In genomic region chr5:66554211-66554610, GRCh38 we compare ENCODE assay signal across 8 cellular contexts. TPM values are rescaled to one million over a fixed set of nuclear protein-coding genes. Genes with fewer than 3 reads are reported as not detected.
A peak's percentile ranks its signal among the peaks of the same experiment; 100 is the strongest.
DNase-seq lines count a peak whose midpoint lies in the region; ATAC-seq and TF ChIP-seq lines count a peak whose summit lies in the region.

No MANE protein-coding gene starts in this region.

- peak overlapping the region; percentile 2; the same call in 1 of the 2 replicates for H3K9ac ChIP-seq in KMS-11
- no peak overlapping the region for H3K9ac ChIP-seq in neural progenitor cell

- H2AFZ ChIP-seq in KMS-11 (ENCODE audit: low read depth): peak overlapping the region; percentile 6; the same call in 1 of the 2 replicates
- no peak overlapping the region for H2AFZ ChIP-seq in neural progenitor cell (replicated peaks)

- TF ChIP-seq CTCF in KMS-11 (conservative IDR thresholded peaks at IDR 0.05; ENCODE audit: low read depth, low read length) (no peak), tibial nerve (IDR thresholded peaks at IDR 0.05) (no peak), neural progenitor cell (IDR thresholded peaks at IDR 0.05) (no peak)

- H3K27me3 ChIP-seq in KMS-11 (ENCODE audit: insufficient read depth, low read depth) (no peaks in the 10 kb centered on the region), tibial nerve (no peaks in the 10 kb centered on the region), neural progenitor cell (no peaks in the 10 kb centered on the region)

- H3K9me3 ChIP-seq in tibial nerve: peaks cover 0 to 8% (median 0%) of the 10 kb centered on the region in 4 donors
- no peaks in the 10 kb centered on the region for H3K9me3 ChIP-seq in neural progenitor cell (ENCODE audit: low read depth)

- TF ChIP-seq EP300 in tibial nerve (IDR thresholded peaks at IDR 0.05): no peak

- POLR2A ChIA-PET in activated naive CD8-positive, alpha-beta T cell treated with anti-CD3 and anti-CD28 coated beads, Interleukin-2, amount 10 ng/mL, durations not matched to agents 7 days and 5 days (lab: Charles Lee): no interaction called here

- H3K79me2 ChIP-seq in KMS-11 (ENCODE audit: insufficient read depth, low read depth) (no peaks in the 10 kb centered on the region), neural progenitor cell (ENCODE audit: low read depth) (no peaks in the 10 kb centered on the region)

- H3K9me3 Mint-ChIP-seq in activated naive CD8-positive, alpha-beta T cell treated with anti-CD3 and anti-CD28 coated beads, Interleukin-2, amount 10 ng/mL, durations not matched to agents 7 days and 5 days: peaks cover 2% of the 10 kb centered on the region
- H3K9me3 Mint-ChIP-seq in stimulated activated naive CD8-positive, alpha-beta T cell treated with anti-CD3 and anti-CD28 coated beads, Interleukin-15, Interleukin-2, amounts not matched to agents 100 ng/mL and 50 ng/mL, for 24 hours: no peaks in the 10 kb centered on the region
- H3K9me3 Mint-ChIP-seq in neural progenitor cell: peaks cover 8% of the 10 kb centered on the region

- 75 to 85% methylated on average over 4 of the region's 4 CpGs for WGBS in tibial nerve, 2 donors

- DNase-seq in activated naive CD8-positive, alpha-beta T cell treated with anti-CD3 and anti-CD28 coated beads, Interleukin-2, amount 10 ng/mL, durations not matched to agents 7 days and 5 days: no peak
- no peak for DNase-seq in tibial nerve (ENCODE audit: low spot score in 2 of 2)
- DNase-seq in activated CD4-positive, CD25-positive, alpha-beta regulatory T cell (lab: John Stamatoyannopoulos, UW): no peak
- no peak for DNase-seq in neural progenitor cell (ENCODE audit: low spot score)

- H3K4me3 Mint-ChIP-seq in activated naive CD8-positive, alpha-beta T cell treated with anti-CD3 and anti-CD28 coated beads, Interleukin-2, amount 10 ng/mL, durations not matched to agents 7 days and 5 days: no peak overlapping the region
- peak overlapping the region; percentile 11 for H3K4me3 Mint-ChIP-seq in stimulated activated naive CD8-positive, alpha-beta T cell treated with anti-CD3 and anti-CD28 coated beads, Interleukin-15, Interleukin-2, amounts not matched to agents 100 ng/mL and 50 ng/mL, for 24 hours
- no peak overlapping the region for H3K4me3 Mint-ChIP-seq in neural progenitor cell

- H3K27me3 Mint-ChIP-seq in activated naive CD8-positive, alpha-beta T cell treated with anti-CD3 and anti-CD28 coated beads, Interleukin-2, amount 10 ng/mL, durations not matched to agents 7 days and 5 days: peaks cover 5% of the 10 kb centered on the region
- H3K27me3 Mint-ChIP-seq in stimulated activated naive CD8-positive, alpha-beta T cell treated with anti-CD3 and anti-CD28 coated beads, Interleukin-15, Interleukin-2, amounts not matched to agents 100 ng/mL and 50 ng/mL, for 24 hours: peaks cover 12% of the 10 kb centered on the region
- H3K27me3 Mint-ChIP-seq in neural progenitor cell (ENCODE audit: insufficient read depth, low read depth): peaks cover 2% of the 10 kb centered on the region

- H3F3A ChIP-seq in neural progenitor cell (ENCODE audit: low read depth): no peaks in the 10 kb centered on the region

- ATAC-seq in GM18502 (IDR thresholded peaks at IDR 0.05; ENCODE audit: poor library complexity, unreplicated experiment) (peak; percentile 98), GM21619 (IDR thresholded peaks at IDR 0.05; ENCODE audit: unreplicated experiment) (peak; percentile 93)
- ATAC-seq in activated naive CD8-positive, alpha-beta T cell treated with anti-CD3 and anti-CD28 coated beads, Interleukin-2, amount 10 ng/mL, durations not matched to agents 7 days and 5 days (ENCODE audit: low read depth): peak; percentile 75

- H3K4me2 ChIP-seq in KMS-11: peak overlapping the region; percentile 49
- no peak overlapping the region for H3K4me2 ChIP-seq in neural progenitor cell

- H3K4me1 ChIP-seq in KMS-11 (ENCODE audit: low read depth, poor library complexity, severe bottlenecking): peaks cover 48% of the 10 kb centered on the region
- H3K4me1 ChIP-seq in tibial nerve: no peaks in the 10 kb centered on the region
- H3K4me1 ChIP-seq in neural progenitor cell: no peaks in the 10 kb centered on the region

- H3K27ac Mint-ChIP-seq in activated naive CD8-positive, alpha-beta T cell treated with anti-CD3 and anti-CD28 coated beads, Interleukin-2, amount 10 ng/mL, durations not matched to agents 7 days and 5 days: peak overlapping the region; percentile 26
- no peak overlapping the region for H3K27ac Mint-ChIP-seq in stimulated activated naive CD8-positive, alpha-beta T cell treated with anti-CD3 and anti-CD28 coated beads, Interleukin-15, Interleukin-2, amounts not matched to agents 100 ng/mL and 50 ng/mL, for 24 hours
- H3K27ac Mint-ChIP-seq in neural progenitor cell: no peak overlapping the region

- H3K4me3 ChIP-seq in KMS-11 (IDR thresholded peaks at IDR 0.05; ENCODE audit: insufficient read depth, low read depth, low read length) (no peak overlapping the region), tibial nerve (no peak overlapping the region), neural progenitor cell (no peak overlapping the region)

- H4K20me1 ChIP-seq in KMS-11 (ENCODE audit: insufficient read depth) (no peaks in the 10 kb centered on the region), neural progenitor cell (ENCODE audit: low read depth) (no peaks in the 10 kb centered on the region)

- peaks cover 16% of the 10 kb centered on the region for H3K4me1 Mint-ChIP-seq in activated naive CD8-positive, alpha-beta T cell treated with anti-CD3 and anti-CD28 coated beads, Interleukin-2, amount 10 ng/mL, durations not matched to agents 7 days and 5 days
- peaks cover 27% of the 10 kb centered on the region for H3K4me1 Mint-ChIP-seq in stimulated activated naive CD8-positive, alpha-beta T cell treated with anti-CD3 and anti-CD28 coated beads, Interleukin-15, Interleukin-2, amounts not matched to agents 100 ng/mL and 50 ng/mL, for 24 hours (ENCODE audit: low read depth)
- no peaks in the 10 kb centered on the region for H3K4me1 Mint-ChIP-seq in neural progenitor cell

- TF ChIP-seq POLR2A in tibial nerve (IDR thresholded peaks at IDR 0.05): no peak

- H3K36me3 Mint-ChIP-seq in activated naive CD8-positive, alpha-beta T cell treated with anti-CD3 and anti-CD28 coated beads, Interleukin-2, amount 10 ng/mL, durations not matched to agents 7 days and 5 days: peaks cover 3% of the 10 kb centered on the region
- H3K36me3 Mint-ChIP-seq in stimulated activated naive CD8-positive, alpha-beta T cell treated with anti-CD3 and anti-CD28 coated beads, Interleukin-15, Interleukin-2, amounts not matched to agents 100 ng/mL and 50 ng/mL, for 24 hours (ENCODE audit: low read depth): no peaks in the 10 kb centered on the region
- H3K36me3 Mint-ChIP-seq in neural progenitor cell: no peaks in the 10 kb centered on the region

- H3K27ac ChIP-seq in KMS-11 (peak overlapping the region; percentile 63), tibial nerve (no peak overlapping the region), neural progenitor cell (no peak overlapping the region)

- H3K36me3 ChIP-seq in KMS-11 (ENCODE audit: insufficient read depth) (no peaks in the 10 kb centered on the region), tibial nerve (no peaks in the 10 kb centered on the region), neural progenitor cell (no peaks in the 10 kb centered on the region)

RNA-seq across cellular contexts. Expression of gene MAST4, which starts 42.0 kb away (rescaled TPM):
- 10 to 100 TPM; 13.4 to 14.3 TPM for total RNA-seq in activated naive CD8-positive, alpha-beta T cell treated with anti-CD3 and anti-CD28 coated beads, Interleukin-2, amount 10 ng/mL, durations not matched to agents 7 days and 5 days
- total RNA-seq in tibial nerve (10 to 100 TPM; 19.5 to 44.1 (median 24.1) TPM), neural progenitor cell (ENCODE audit: low replicate concordance) (0.99 and 3.7 TPM in 2 replicates)
